1 cellular context compared by ENCODE assay signal in genomic region chr11:120335928-120336640, GRCh38.
TF ChIP-seq lines count a peak whose summit lies in the region.

A gene with protein sequence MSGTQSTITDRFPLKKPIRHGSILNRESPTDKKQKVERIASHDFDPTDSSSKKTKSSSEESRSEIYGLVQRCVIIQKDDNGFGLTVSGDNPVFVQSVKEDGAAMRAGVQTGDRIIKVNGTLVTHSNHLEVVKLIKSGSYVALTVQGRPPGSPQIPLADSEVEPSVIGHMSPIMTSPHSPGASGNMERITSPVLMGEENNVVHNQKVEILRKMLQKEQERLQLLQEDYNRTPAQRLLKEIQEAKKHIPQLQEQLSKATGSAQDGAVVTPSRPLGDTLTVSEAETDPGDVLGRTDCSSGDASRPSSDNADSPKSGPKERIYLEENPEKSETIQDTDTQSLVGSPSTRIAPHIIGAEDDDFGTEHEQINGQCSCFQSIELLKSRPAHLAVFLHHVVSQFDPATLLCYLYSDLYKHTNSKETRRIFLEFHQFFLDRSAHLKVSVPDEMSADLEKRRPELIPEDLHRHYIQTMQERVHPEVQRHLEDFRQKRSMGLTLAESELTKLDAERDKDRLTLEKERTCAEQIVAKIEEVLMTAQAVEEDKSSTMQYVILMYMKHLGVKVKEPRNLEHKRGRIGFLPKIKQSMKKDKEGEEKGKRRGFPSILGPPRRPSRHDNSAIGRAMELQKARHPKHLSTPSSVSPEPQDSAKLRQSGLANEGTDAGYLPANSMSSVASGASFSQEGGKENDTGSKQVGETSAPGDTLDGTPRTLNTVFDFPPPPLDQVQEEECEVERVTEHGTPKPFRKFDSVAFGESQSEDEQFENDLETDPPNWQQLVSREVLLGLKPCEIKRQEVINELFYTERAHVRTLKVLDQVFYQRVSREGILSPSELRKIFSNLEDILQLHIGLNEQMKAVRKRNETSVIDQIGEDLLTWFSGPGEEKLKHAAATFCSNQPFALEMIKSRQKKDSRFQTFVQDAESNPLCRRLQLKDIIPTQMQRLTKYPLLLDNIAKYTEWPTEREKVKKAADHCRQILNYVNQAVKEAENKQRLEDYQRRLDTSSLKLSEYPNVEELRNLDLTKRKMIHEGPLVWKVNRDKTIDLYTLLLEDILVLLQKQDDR (N-terminal part only) (plus strand): TSS chr11:120336413. CDS start chr11:120337244, 831 bp downstream.

TF ChIP-seq in HepG2, 621 proteins besides CTCF, POLR2A, EP300 and RAD21 (continued from another document and continues in another):
- TF ChIP-seq REST (IDR thresholded peaks at IDR 0.05; ENCODE audit: borderline replicate concordance in 1 of 2, low read depth in 1 of 2, low read length in 2 of 2) (peak in 1 of 2 experiments; percentile 67; a peak in 1 of 4 replicates), GRHL1 (CRISPR knock-in tag; conservative IDR thresholded peaks at IDR 0.05) (no peak), ZKSCAN5 (CRISPR knock-in tag; IDR thresholded peaks at IDR 0.05) (no peak), PLSCR1 (CRISPR knock-in tag; IDR thresholded peaks at IDR 0.05; ENCODE audit: borderline replicate concordance) (no peak; the same call in 1 of the 2 replicates), ZNF17 (CRISPR knock-in tag; IDR thresholded peaks at IDR 0.05) (no peak), ZNF607 (CRISPR knock-in tag; IDR thresholded peaks at IDR 0.05; ENCODE audit: borderline replicate concordance) (peak; percentile 79; the same call in 1 of the 2 replicates), KDM3A (CRISPR knock-in tag; IDR thresholded peaks at IDR 0.05; ENCODE audit: low read depth) (peak; percentile 88; the same call in 1 of the 2 replicates), ATRX (CRISPR knock-in tag; IDR thresholded peaks at IDR 0.05; ENCODE audit: borderline replicate concordance) (no peak), CREB3 (CRISPR knock-in tag; IDR thresholded peaks at IDR 0.05) (no peak), HOXA5 (CRISPR knock-in tag; IDR thresholded peaks at IDR 0.05) (no peak), IRF9 (CRISPR knock-in tag; IDR thresholded peaks at IDR 0.05; ENCODE audit: borderline replicate concordance) (peak; percentile 52; the same call in 1 of the 2 replicates), HNF4G (IDR thresholded peaks at IDR 0.05; ENCODE audit: borderline replicate concordance, low read depth, low read length) (0 out of 2 replicates have a peak, but pooled peaks have one; percentile 12), HNF4G (CRISPR knock-in tag; IDR thresholded peaks at IDR 0.05; ENCODE audit: borderline replicate concordance, low read depth) (0 out of 2 replicates have a peak, but pooled peaks have one; percentile 25), ZXDC (CRISPR knock-in tag; IDR thresholded peaks at IDR 0.05) (0 out of 2 replicates have a peak, but pooled peaks have one; percentile 53), TRIM24 (CRISPR knock-in tag; IDR thresholded peaks at IDR 0.05) (no peak), POLR2AphosphoS5 (IDR thresholded peaks at IDR 0.05; ENCODE audit: low read depth, low read length) (no peak), ARID2 (CRISPR knock-in tag; IDR thresholded peaks at IDR 0.05; ENCODE audit: borderline replicate concordance) (no peak), PHF5A (CRISPR knock-in tag; IDR thresholded peaks at IDR 0.05; ENCODE audit: low read depth, unreplicated experiment) (peak; percentile 47), EED (CRISPR knock-in tag; IDR thresholded peaks at IDR 0.05) (no peak), SRY (CRISPR knock-in tag; IDR thresholded peaks at IDR 0.05) (peak; percentile 78; the same call in 1 of the 2 replicates), SP1 (IDR thresholded peaks at IDR 0.05) (no peak), SP1 (CRISPR knock-in tag; IDR thresholded peaks at IDR 0.05) (peak; percentile 65), ZNF205 (CRISPR knock-in tag; IDR thresholded peaks at IDR 0.05) (peak; percentile 79; the same call in 1 of the 2 replicates), PAWR (CRISPR knock-in tag; IDR thresholded peaks at IDR 0.05; ENCODE audit: borderline replicate concordance) (no peak), ZNF816 (CRISPR knock-in tag; IDR thresholded peaks at IDR 0.05; ENCODE audit: borderline replicate concordance) (no peak), ZNF33B (CRISPR knock-in tag; IDR thresholded peaks at IDR 0.05) (no peak), ISX (CRISPR knock-in tag; conservative IDR thresholded peaks at IDR 0.05) (no peak), ZNF777 (CRISPR knock-in tag; IDR thresholded peaks at IDR 0.05) (peak; percentile 59; the same call in 1 of the 2 replicates), ZNF234 (CRISPR knock-in tag; conservative IDR thresholded peaks at IDR 0.05) (no peak), ZNF282 (IDR thresholded peaks at IDR 0.05; ENCODE audit: partially characterized antibody) (no peak), SMARCE1 (IDR thresholded peaks at IDR 0.05; ENCODE audit: borderline replicate concordance) (no peak), ZNF160 (CRISPR knock-in tag; IDR thresholded peaks at IDR 0.05) (no peak), GMEB1 (CRISPR knock-in tag; IDR thresholded peaks at IDR 0.05; ENCODE audit: borderline replicate concordance) (peak; percentile 56; the same call in 1 of the 2 replicates), NKX3-1 (CRISPR knock-in tag; IDR thresholded peaks at IDR 0.05) (no peak), ZNF430 (CRISPR knock-in tag; IDR thresholded peaks at IDR 0.05) (peak; percentile 85), FOXO1 (CRISPR knock-in tag; IDR thresholded peaks at IDR 0.05) (peak; percentile 22; the same call in 1 of the 2 replicates), PRDM4 (CRISPR knock-in tag; IDR thresholded peaks at IDR 0.05; ENCODE audit: borderline replicate concordance) (no peak), RBAK (CRISPR knock-in tag; IDR thresholded peaks at IDR 0.05) (no peak), TBX3 (IDR thresholded peaks at IDR 0.05; ENCODE audit: borderline replicate concordance) (peak; percentile 42; the same call in 1 of the 2 replicates), SALL2 (CRISPR knock-in tag; IDR thresholded peaks at IDR 0.05) (no peak), ZNF20 (CRISPR knock-in tag; IDR thresholded peaks at IDR 0.05) (no peak), ZNF30 (CRISPR knock-in tag; IDR thresholded peaks at IDR 0.05) (no peak)
- TF ChIP-seq, protein P1, sequence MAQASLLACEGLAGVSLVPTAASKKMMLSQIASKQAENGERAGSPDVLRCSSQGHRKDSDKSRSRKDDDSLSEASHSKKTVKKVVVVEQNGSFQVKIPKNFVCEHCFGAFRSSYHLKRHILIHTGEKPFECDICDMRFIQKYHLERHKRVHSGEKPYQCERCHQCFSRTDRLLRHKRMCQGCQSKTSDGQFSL (CRISPR knock-in tag; IDR thresholded peaks at IDR 0.05), result no peak
